ENCODE assay signal across 2 cellular contexts in the genomic region with DNA sequence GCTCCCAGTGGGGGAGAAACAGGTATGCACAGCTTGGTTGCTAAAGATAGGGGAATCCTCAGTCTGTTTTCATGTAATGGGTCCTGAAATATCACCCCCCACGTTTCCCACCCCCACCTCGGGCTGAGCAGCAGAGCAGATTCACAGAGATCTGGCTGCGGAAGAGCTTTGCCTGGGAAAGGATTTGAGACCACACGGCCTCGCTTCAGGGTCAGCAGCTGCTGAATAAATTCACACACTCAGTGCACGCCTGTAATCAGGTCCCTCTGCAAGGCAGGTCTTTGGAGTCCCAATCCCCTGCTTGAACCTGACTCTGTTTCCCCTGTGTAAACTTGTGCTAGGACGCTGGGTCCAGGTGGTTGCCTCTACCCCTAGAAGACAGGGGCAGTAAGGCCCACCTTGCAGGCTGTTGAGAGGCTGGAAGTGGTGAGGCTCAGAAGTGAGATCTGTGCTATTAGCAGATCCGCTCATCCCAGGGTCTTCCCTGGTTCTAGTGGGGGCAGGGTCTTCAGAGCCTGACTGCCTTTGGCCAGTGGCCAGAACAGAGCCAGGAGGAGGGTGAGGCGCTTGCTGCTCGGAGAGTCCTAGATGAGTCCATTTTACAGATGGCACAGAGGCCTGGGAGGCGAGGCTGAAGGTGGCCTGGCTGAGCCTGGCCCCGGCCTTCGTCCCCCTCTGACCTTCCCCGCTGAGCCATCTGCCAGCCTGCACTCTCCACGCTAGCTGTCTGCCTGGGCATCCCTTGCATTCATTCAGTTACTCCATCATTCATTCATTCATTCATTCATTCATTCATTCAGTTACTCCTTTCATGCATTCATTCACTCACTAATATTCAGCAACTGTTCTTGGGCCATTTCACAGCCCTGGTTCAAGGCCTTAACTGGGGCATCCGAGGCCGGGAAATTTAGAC.
TF ChIP-seq lines count a peak whose summit lies in the region.

No MANE protein-coding gene starts in this region.

TF ChIP-seq in H1, 55 proteins besides CTCF, POLR2A, EP300 and RAD21:
- no peak for TF ChIP-seq SAP30 (IDR thresholded peaks at IDR 0.05; ENCODE audit: insufficient read depth, insufficient replicate concordance, low read length)
- no peak for TF ChIP-seq BRCA1 (IDR thresholded peaks at IDR 0.05; ENCODE audit: low read depth, low read length)
- TF ChIP-seq, protein P1, sequence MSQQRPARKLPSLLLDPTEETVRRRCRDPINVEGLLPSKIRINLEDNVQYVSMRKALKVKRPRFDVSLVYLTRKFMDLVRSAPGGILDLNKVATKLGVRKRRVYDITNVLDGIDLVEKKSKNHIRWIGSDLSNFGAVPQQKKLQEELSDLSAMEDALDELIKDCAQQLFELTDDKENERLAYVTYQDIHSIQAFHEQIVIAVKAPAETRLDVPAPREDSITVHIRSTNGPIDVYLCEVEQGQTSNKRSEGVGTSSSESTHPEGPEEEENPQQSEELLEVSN (IDR thresholded peaks at IDR 0.05): no peak
- no peak for TF ChIP-seq FOSL1 (IDR thresholded peaks at IDR 0.05; ENCODE audit: insufficient read depth, low read depth, low read length)
- TF ChIP-seq EGR1 (IDR thresholded peaks at IDR 0.05; ENCODE audit: borderline replicate concordance, low read depth, low read length): no peak
- no peak for TF ChIP-seq EZH2 (IDR thresholded peaks at IDR 0.05; ENCODE audit: low read depth, low read length, severe bottlenecking)
- TF ChIP-seq PHF8 (conservative IDR thresholded peaks at IDR 0.05; ENCODE audit: low read depth, low read length): no peak

TF ChIP-seq in SK-N-SH treated with all-trans-retinoic acid at 6 μM for 48 hours, 23 proteins besides CTCF, POLR2A, EP300 and RAD21:
- TF ChIP-seq, protein P2, sequence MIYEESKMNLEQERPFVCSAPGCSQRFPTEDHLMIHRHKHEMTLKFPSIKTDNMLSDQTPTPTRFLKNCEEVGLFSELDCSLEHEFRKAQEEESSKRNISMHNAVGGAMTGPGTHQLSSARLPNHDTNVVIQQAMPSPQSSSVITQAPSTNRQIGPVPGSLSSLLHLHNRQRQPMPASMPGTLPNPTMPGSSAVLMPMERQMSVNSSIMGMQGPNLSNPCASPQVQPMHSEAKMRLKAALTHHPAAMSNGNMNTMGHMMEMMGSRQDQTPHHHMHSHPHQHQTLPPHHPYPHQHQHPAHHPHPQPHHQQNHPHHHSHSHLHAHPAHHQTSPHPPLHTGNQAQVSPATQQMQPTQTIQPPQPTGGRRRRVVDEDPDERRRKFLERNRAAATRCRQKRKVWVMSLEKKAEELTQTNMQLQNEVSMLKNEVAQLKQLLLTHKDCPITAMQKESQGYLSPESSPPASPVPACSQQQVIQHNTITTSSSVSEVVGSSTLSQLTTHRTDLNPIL (CRISPR knock-in tag; IDR thresholded peaks at IDR 0.05; ENCODE audit: low read depth): no peak
- TF ChIP-seq ZFP30 (CRISPR knock-in tag; IDR thresholded peaks at IDR 0.05) (no peak), SNAI2 (CRISPR knock-in tag; IDR thresholded peaks at IDR 0.05) (no peak), GLIS3 (CRISPR knock-in tag; IDR thresholded peaks at IDR 0.05) (no peak), ZNF565 (CRISPR knock-in tag; conservative IDR thresholded peaks at IDR 0.05; ENCODE audit: low read depth) (no peak), TOX (CRISPR knock-in tag; IDR thresholded peaks at IDR 0.05; ENCODE audit: borderline replicate concordance) (no peak), ZC3H10 (CRISPR knock-in tag; IDR thresholded peaks at IDR 0.05) (no peak), CSDC2 (CRISPR knock-in tag; IDR thresholded peaks at IDR 0.05) (no peak), RARB (CRISPR knock-in tag; IDR thresholded peaks at IDR 0.05) (no peak), ARNTL (CRISPR knock-in tag; IDR thresholded peaks at IDR 0.05; ENCODE audit: borderline replicate concordance, low read depth) (no peak), ZNF8 (CRISPR knock-in tag; IDR thresholded peaks at IDR 0.05) (no peak)
- TF ChIP-seq, protein P3, sequence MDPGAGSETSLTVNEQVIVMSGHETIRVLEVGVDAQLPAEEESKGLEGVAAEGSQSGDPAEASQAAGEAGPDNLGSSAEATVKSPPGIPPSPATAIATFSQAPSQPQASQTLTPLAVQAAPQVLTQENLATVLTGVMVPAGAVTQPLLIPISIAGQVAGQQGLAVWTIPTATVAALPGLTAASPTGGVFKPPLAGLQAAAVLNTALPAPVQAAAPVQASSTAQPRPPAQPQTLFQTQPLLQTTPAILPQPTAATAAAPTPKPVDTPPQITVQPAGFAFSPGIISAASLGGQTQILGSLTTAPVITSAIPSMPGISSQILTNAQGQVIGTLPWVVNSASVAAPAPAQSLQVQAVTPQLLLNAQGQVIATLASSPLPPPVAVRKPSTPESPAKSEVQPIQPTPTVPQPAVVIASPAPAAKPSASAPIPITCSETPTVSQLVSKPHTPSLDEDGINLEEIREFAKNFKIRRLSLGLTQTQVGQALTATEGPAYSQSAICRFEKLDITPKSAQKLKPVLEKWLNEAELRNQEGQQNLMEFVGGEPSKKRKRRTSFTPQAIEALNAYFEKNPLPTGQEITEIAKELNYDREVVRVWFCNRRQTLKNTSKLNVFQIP (CRISPR knock-in tag; IDR thresholded peaks at IDR 0.05; ENCODE audit: borderline replicate concordance, low read depth): no peak
- TF ChIP-seq, protein P4, sequence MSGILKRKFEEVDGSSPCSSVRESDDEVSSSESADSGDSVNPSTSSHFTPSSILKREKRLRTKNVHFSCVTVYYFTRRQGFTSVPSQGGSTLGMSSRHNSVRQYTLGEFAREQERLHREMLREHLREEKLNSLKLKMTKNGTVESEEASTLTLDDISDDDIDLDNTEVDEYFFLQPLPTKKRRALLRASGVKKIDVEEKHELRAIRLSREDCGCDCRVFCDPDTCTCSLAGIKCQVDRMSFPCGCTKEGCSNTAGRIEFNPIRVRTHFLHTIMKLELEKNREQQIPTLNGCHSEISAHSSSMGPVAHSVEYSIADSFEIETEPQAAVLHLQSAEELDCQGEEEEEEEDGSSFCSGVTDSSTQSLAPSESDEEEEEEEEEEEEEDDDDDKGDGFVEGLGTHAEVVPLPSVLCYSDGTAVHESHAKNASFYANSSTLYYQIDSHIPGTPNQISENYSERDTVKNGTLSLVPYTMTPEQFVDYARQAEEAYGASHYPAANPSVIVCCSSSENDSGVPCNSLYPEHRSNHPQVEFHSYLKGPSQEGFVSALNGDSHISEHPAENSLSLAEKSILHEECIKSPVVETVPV (CRISPR knock-in tag; IDR thresholded peaks at IDR 0.05): no peak
TF ChIP-seq in SK-N-SH treated with all-trans-retinoic acid at 6 μM for 48 hours: peak in this region for 0.
